In the genomic region with DNA sequence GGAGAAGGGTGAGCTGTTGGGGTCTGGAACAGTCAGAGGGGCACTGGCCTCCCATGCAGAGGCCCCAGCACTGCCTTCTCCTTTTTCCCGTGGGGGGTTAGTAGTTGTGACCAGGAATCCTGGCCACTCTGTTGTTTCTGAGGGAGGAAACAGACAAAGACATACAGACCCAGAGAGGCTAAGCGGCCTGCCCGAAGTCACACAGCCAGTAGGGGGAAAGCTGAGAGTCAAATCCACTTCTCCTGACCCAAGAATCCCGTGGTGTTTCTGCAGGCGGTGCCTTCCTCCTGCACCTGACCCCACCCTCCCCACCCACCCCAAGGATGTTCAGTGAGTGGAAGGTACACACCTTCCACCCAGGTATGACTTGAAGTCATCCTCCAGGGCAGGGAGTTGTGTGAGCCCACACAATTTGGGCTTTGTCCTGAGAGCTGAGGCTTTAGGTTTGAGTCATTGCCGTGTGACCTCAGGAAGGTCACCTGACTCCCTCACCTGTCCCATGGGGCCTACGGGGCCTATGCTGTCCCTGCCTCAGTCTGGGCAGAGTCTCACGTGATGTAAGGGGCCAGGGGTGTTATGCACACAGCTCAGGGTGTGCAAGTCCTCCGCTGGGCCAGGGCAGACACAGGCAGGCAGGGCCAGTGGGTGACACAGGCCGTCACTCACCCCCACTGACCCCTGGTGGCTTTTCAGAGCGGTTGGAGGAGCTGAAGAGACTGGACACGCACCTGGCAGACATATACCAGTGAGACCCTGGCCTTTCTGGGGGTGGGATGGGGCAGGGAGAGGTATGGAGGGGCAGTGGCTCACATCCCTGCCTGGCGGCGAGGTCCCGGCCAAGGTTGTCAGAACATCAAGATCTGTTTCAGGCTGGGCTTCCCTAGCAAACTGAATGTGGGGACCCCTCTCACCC, we compare ENCODE assay signal across 1 cellular context.
TF ChIP-seq lines count a peak whose summit lies in the region.

No MANE protein-coding gene starts in this region.

TF ChIP-seq in HepG2, 621 proteins besides CTCF, POLR2A, EP300 and RAD21 (continued from another document and continues in another):
- no peak for TF ChIP-seq NCOR1 (IDR thresholded peaks at IDR 0.05; ENCODE audit: borderline replicate concordance, low read length)
- TF ChIP-seq ZNF138 (CRISPR knock-in tag; IDR thresholded peaks at IDR 0.05; ENCODE audit: low read depth), result no peak
- TF ChIP-seq, protein P1, sequence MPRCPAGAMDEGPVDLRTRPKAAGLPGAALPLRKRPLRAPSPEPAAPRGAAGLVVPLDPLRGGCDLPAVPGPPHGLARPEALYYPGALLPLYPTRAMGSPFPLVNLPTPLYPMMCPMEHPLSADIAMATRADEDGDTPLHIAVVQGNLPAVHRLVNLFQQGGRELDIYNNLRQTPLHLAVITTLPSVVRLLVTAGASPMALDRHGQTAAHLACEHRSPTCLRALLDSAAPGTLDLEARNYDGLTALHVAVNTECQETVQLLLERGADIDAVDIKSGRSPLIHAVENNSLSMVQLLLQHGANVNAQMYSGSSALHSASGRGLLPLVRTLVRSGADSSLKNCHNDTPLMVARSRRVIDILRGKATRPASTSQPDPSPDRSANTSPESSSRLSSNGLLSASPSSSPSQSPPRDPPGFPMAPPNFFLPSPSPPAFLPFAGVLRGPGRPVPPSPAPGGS (CRISPR knock-in tag; IDR thresholded peaks at IDR 0.05), result no peak
- TF ChIP-seq, protein P2, sequence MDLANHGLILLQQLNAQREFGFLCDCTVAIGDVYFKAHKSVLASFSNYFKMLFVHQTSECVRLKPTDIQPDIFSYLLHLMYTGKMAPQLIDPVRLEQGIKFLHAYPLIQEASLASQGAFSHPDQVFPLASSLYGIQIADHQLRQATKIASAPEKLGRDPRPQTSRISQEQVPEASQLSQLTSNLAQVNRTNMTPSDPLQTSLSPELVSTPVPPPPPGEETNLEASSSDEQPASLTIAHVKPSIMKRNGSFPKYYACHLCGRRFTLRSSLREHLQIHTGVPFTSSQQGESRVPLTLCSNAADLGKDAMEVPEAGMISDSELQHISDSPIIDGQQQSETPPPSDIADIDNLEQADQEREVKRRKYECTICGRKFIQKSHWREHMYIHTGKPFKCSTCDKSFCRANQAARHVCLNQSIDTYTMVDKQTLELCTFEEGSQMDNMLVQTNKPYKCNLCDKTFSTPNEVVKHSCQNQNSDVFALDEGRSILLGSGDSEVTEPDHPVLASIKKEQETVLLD (CRISPR knock-in tag; IDR thresholded peaks at IDR 0.05; ENCODE audit: low read depth), result no peak
- TF ChIP-seq, protein P3, sequence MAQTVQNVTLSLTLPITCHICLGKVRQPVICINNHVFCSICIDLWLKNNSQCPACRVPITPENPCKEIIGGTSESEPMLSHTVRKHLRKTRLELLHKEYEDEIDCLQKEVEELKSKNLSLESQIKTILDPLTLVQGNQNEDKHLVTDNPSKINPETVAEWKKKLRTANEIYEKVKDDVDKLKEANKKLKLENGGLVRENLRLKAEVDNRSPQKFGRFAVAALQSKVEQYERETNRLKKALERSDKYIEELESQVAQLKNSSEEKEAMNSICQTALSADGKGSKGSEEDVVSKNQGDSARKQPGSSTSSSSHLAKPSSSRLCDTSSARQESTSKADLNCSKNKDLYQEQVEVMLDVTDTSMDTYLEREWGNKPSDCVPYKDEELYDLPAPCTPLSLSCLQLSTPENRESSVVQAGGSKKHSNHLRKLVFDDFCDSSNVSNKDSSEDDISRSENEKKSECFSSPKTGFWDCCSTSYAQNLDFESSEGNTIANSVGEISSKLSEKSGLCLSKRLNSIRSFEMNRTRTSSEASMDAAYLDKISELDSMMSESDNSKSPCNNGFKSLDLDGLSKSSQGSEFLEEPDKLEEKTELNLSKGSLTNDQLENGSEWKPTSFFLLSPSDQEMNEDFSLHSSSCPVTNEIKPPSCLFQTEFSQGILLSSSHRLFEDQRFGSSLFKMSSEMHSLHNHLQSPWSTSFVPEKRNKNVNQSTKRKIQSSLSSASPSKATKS (CRISPR knock-in tag; IDR thresholded peaks at IDR 0.05), result no peak
- TF ChIP-seq, protein P4, sequence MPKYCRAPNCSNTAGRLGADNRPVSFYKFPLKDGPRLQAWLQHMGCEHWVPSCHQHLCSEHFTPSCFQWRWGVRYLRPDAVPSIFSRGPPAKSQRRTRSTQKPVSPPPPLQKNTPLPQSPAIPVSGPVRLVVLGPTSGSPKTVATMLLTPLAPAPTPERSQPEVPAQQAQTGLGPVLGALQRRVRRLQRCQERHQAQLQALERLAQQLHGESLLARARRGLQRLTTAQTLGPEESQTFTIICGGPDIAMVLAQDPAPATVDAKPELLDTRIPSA (CRISPR knock-in tag; IDR thresholded peaks at IDR 0.05; ENCODE audit: borderline replicate concordance), result no peak
- no peak for TF ChIP-seq TOPORS (CRISPR knock-in tag; IDR thresholded peaks at IDR 0.05)
- no peak for TF ChIP-seq PCBP1 (IDR thresholded peaks at IDR 0.05; ENCODE audit: borderline replicate concordance, low read depth, low read length)
- TF ChIP-seq ZNF607 (CRISPR knock-in tag; IDR thresholded peaks at IDR 0.05; ENCODE audit: borderline replicate concordance), result no peak
- TF ChIP-seq, protein P5, sequence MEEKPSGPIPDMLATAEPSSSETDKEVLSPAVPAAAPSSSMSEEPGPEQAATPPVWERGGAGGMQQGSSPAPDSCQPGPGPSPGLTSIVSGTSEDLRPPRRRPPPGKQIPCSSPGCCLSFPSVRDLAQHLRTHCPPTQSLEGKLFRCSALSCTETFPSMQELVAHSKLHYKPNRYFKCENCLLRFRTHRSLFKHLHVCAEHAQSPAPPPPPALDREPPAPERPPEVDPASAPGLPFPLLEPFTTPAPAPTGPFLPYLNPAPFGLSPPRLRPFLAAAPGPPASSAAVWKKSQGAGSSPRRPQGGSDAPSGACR (CRISPR knock-in tag; IDR thresholded peaks at IDR 0.05), result no peak
- TF ChIP-seq ZNF501 (CRISPR knock-in tag; IDR thresholded peaks at IDR 0.05), result no peak
- TF ChIP-seq TARDBP (CRISPR knock-in tag; IDR thresholded peaks at IDR 0.05), result no peak
- no peak for TF ChIP-seq ZBTB3 (CRISPR knock-in tag; IDR thresholded peaks at IDR 0.05; ENCODE audit: borderline replicate concordance, low read depth)
- TF ChIP-seq NBN (conservative IDR thresholded peaks at IDR 0.05), result no peak
- no peak for TF ChIP-seq ZNF17 (CRISPR knock-in tag; IDR thresholded peaks at IDR 0.05)
- no peak for TF ChIP-seq SMARCE1 (IDR thresholded peaks at IDR 0.05; ENCODE audit: borderline replicate concordance)
- no peak for TF ChIP-seq ZNF121 (CRISPR knock-in tag; IDR thresholded peaks at IDR 0.05)
- TF ChIP-seq ZNF577 (CRISPR knock-in tag; IDR thresholded peaks at IDR 0.05; ENCODE audit: borderline replicate concordance, low read depth), result no peak
- TF ChIP-seq DPF2 (CRISPR knock-in tag; IDR thresholded peaks at IDR 0.05; ENCODE audit: borderline replicate concordance, low read depth), result no peak
- TF ChIP-seq, protein P6, sequence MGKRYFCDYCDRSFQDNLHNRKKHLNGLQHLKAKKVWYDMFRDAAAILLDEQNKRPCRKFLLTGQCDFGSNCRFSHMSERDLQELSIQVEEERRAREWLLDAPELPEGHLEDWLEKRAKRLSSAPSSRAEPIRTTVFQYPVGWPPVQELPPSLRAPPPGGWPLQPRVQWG (CRISPR knock-in tag; IDR thresholded peaks at IDR 0.05; ENCODE audit: borderline replicate concordance, low read depth), result no peak
- TF ChIP-seq RARA (CRISPR knock-in tag; IDR thresholded peaks at IDR 0.05), result peak; percentile 45; the same call in 1 of the 2 replicates
- no peak for TF ChIP-seq GTF2F1 (IDR thresholded peaks at IDR 0.05; ENCODE audit: low read length)
- no peak for TF ChIP-seq BORCS8-MEF2B (CRISPR knock-in tag; IDR thresholded peaks at IDR 0.05)
- 0 out of 2 replicates have a peak, but pooled peaks have one; percentile 3 for TF ChIP-seq SP4 (CRISPR knock-in tag; IDR thresholded peaks at IDR 0.05)
- TF ChIP-seq HDAC6 (IDR thresholded peaks at IDR 0.05; ENCODE audit: low read depth, low read length), result no peak
- TF ChIP-seq TAF15 (IDR thresholded peaks at IDR 0.05; ENCODE audit: low read depth, low read length, poor library complexity, severe bottlenecking), result no peak
- TF ChIP-seq, protein P7, sequence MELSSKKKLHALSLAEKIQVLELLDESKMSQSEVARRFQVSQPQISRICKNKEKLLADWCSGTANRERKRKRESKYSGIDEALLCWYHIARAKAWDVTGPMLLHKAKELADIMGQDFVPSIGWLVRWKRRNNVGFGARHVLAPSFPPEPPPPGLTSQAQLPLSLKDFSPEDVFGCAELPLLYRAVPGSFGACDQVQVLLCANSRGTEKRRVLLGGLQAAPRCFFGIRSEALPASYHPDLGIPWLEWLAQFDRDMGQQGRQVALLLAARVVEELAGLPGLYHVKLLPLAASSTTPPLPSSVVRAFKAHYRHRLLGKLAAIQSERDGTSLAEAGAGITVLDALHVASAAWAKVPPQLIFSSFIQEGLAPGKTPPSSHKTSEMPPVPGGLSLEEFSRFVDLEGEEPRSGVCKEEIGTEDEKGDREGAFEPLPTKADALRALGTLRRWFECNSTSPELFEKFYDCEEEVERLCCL (CRISPR knock-in tag; IDR thresholded peaks at IDR 0.05; ENCODE audit: borderline replicate concordance), result no peak
- no peak for TF ChIP-seq PTBP1 (IDR thresholded peaks at IDR 0.05; ENCODE audit: low read depth, low read length, poor library complexity, severe bottlenecking)
- TF ChIP-seq NFYB (CRISPR knock-in tag; IDR thresholded peaks at IDR 0.05), result no peak
- no peak for TF ChIP-seq ZNF713 (CRISPR knock-in tag; IDR thresholded peaks at IDR 0.05)
- no peak for TF ChIP-seq U2AF1 (optimal IDR thresholded peaks at IDR 0.05; ENCODE audit: low read depth, low read length)
- no peak for TF ChIP-seq ZNF335 (CRISPR knock-in tag; IDR thresholded peaks at IDR 0.05)
- TF ChIP-seq CC2D1A (CRISPR knock-in tag; IDR thresholded peaks at IDR 0.05), result no peak
- no peak for TF ChIP-seq ATF7 (IDR thresholded peaks at IDR 0.05)
- TF ChIP-seq ATF7 (CRISPR knock-in tag; IDR thresholded peaks at IDR 0.05), result no peak
- TF ChIP-seq SMAD3 (CRISPR knock-in tag; IDR thresholded peaks at IDR 0.05), result no peak
- no peak for TF ChIP-seq NFE2L1 (CRISPR knock-in tag; IDR thresholded peaks at IDR 0.05; ENCODE audit: borderline replicate concordance)
- no peak for TF ChIP-seq ZNF883 (CRISPR knock-in tag; IDR thresholded peaks at IDR 0.05; ENCODE audit: not compliant biosample characterization)
- TF ChIP-seq CENPT (CRISPR knock-in tag; IDR thresholded peaks at IDR 0.05; ENCODE audit: low read depth), result peak; percentile 61; the same call in 1 of the 2 replicates
- TF ChIP-seq EZH2 (conservative IDR thresholded peaks at IDR 0.05; ENCODE audit: low read depth, low read length), result no peak
- TF ChIP-seq ZNF709 (CRISPR knock-in tag; IDR thresholded peaks at IDR 0.05), result no peak
- no peak for TF ChIP-seq CEBPB (IDR thresholded peaks at IDR 0.05; ENCODE audit: borderline replicate concordance, low read depth, low read length)
- TF ChIP-seq, protein P8, sequence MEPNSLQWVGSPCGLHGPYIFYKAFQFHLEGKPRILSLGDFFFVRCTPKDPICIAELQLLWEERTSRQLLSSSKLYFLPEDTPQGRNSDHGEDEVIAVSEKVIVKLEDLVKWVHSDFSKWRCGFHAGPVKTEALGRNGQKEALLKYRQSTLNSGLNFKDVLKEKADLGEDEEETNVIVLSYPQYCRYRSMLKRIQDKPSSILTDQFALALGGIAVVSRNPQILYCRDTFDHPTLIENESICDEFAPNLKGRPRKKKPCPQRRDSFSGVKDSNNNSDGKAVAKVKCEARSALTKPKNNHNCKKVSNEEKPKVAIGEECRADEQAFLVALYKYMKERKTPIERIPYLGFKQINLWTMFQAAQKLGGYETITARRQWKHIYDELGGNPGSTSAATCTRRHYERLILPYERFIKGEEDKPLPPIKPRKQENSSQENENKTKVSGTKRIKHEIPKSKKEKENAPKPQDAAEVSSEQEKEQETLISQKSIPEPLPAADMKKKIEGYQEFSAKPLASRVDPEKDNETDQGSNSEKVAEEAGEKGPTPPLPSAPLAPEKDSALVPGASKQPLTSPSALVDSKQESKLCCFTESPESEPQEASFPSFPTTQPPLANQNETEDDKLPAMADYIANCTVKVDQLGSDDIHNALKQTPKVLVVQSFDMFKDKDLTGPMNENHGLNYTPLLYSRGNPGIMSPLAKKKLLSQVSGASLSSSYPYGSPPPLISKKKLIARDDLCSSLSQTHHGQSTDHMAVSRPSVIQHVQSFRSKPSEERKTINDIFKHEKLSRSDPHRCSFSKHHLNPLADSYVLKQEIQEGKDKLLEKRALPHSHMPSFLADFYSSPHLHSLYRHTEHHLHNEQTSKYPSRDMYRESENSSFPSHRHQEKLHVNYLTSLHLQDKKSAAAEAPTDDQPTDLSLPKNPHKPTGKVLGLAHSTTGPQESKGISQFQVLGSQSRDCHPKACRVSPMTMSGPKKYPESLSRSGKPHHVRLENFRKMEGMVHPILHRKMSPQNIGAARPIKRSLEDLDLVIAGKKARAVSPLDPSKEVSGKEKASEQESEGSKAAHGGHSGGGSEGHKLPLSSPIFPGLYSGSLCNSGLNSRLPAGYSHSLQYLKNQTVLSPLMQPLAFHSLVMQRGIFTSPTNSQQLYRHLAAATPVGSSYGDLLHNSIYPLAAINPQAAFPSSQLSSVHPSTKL (CRISPR knock-in tag; IDR thresholded peaks at IDR 0.05), result peak; percentile 41; the same call in 1 of the 2 replicates
- no peak for TF ChIP-seq DNMT1 (CRISPR knock-in tag; IDR thresholded peaks at IDR 0.05)
- no peak for TF ChIP-seq ATF1 (CRISPR knock-in tag; IDR thresholded peaks at IDR 0.05)
- TF ChIP-seq, protein P9, sequence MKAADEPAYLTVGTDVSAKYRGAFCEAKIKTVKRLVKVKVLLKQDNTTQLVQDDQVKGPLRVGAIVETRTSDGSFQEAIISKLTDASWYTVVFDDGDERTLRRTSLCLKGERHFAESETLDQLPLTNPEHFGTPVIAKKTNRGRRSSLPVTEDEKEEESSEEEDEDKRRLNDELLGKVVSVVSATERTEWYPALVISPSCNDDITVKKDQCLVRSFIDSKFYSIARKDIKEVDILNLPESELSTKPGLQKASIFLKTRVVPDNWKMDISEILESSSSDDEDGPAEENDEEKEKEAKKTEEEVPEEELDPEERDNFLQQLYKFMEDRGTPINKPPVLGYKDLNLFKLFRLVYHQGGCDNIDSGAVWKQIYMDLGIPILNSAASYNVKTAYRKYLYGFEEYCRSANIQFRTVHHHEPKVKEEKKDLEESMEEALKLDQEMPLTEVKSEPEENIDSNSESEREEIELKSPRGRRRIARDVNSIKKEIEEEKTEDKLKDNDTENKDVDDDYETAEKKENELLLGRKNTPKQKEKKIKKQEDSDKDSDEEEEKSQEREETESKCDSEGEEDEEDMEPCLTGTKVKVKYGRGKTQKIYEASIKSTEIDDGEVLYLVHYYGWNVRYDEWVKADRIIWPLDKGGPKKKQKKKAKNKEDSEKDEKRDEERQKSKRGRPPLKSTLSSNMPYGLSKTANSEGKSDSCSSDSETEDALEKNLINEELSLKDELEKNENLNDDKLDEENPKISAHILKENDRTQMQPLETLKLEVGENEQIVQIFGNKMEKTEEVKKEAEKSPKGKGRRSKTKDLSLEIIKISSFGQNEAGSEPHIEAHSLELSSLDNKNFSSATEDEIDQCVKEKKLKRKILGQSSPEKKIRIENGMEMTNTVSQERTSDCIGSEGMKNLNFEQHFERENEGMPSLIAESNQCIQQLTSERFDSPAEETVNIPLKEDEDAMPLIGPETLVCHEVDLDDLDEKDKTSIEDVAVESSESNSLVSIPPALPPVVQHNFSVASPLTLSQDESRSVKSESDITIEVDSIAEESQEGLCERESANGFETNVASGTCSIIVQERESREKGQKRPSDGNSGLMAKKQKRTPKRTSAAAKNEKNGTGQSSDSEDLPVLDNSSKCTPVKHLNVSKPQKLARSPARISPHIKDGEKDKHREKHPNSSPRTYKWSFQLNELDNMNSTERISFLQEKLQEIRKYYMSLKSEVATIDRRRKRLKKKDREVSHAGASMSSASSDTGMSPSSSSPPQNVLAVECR (CRISPR knock-in tag; IDR thresholded peaks at IDR 0.05; ENCODE audit: borderline replicate concordance), result no peak
- peak; percentile 16 for TF ChIP-seq ARNTL (CRISPR knock-in tag; IDR thresholded peaks at IDR 0.05)
- no peak for TF ChIP-seq ZFP90 (CRISPR knock-in tag; IDR thresholded peaks at IDR 0.05; ENCODE audit: borderline replicate concordance)
- no peak for TF ChIP-seq SMARCC2 (IDR thresholded peaks at IDR 0.05)
